Comparison of ENCODE assay signal across 17 cellular contexts in genomic region chr10:114394531-114394930, GRCh38.
"Had no signal": no experiment of that assay in that cellular context is flagged by ENCODE, and none has a peak within 500 bp of the region (broad histone marks: within the 10 kb centered on the region; RNA-seq: fewer than 3 reads in every experiment).

No MANE protein-coding gene starts in this region.

- DNase-seq: activated CD4-positive, alpha-beta memory T cell treated with anti-CD3 and anti-CD28 coated beads for 36 hours; activated CD4-positive, alpha-beta T cell treated with anti-CD3 and anti-CD28 coated beads for 1 hour; activated CD8-positive, alpha-beta memory T cell treated with anti-CD3 and anti-CD28 coated beads, Interleukin-2, amount 10 ng/mL, durations not matched to agents 7 days and 5 days; activated effector memory CD4-positive, alpha-beta T cell treated with anti-CD3 and anti-CD28 coated beads, Interleukin-2, amount 50 U/mL, for 16 hours; activated T-cell treated with anti-CD3 and anti-CD28 coated beads, Interleukin-2, amount 50 U/mL, for 4 hours; caudate nucleus; left cardiac atrium; midbrain; stimulated activated CD4-positive, alpha-beta T cell treated with anti-CD3 and anti-CD28 coated beads, Interleukin-4, amount 100 ng/mL, for 1 hour; stimulated activated naive CD4-positive, alpha-beta T cell; T-helper 1 cell had no signal

- H3K4me3 ChIP-seq: lung had no signal

- FAIRE-seq: colon, endometrium had no signal

- ATAC-seq: activated CD8-positive, alpha-beta memory T cell treated with anti-CD3 and anti-CD28 coated beads, Interleukin-2, amount 10 ng/mL, durations not matched to agents 7 days and 5 days; activated naive CD4-positive, alpha-beta T cell treated with anti-CD3 and anti-CD28 coated beads, Interleukin-2, amount 50 U/mL, for 72 hours; activated T-cell treated with anti-CD3 and anti-CD28 coated beads, Interleukin-2, amount 50 U/mL, for 4 hours; esophagus mucosa; left cardiac atrium; SK-N-SH treated with all-trans-retinoic acid at 6 μM for 48 hours had no signal
